In the genomic region with DNA sequence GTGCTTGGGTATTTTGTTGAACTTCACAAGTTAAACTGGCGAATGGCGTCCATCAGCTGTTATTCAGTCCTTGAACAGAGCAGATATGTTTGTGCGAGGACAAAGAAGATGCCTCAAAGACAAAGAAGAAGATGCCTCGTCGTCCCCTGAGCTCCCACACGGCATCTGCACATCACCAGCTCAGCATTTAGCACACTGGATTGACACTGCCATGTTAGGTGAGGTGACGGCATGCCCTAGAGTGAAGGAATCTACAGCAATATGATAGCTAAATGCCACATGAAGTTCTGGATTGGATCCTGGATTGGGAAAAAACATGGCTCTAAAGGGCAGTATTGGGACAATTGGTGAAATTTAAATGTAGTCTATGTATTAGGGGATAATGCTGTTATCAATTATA, we compare ENCODE assay signal across 1 cellular context.
TF ChIP-seq lines count a peak whose summit lies in the region.

No MANE protein-coding gene starts in this region.

TF ChIP-seq in IMR-90, 13 proteins besides CTCF, POLR2A, EP300 and RAD21 (continued from another document):
- TF ChIP-seq, protein P1, sequence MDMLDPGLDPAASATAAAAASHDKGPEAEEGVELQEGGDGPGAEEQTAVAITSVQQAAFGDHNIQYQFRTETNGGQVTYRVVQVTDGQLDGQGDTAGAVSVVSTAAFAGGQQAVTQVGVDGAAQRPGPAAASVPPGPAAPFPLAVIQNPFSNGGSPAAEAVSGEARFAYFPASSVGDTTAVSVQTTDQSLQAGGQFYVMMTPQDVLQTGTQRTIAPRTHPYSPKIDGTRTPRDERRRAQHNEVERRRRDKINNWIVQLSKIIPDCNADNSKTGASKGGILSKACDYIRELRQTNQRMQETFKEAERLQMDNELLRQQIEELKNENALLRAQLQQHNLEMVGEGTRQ (IDR thresholded peaks at IDR 0.05; ENCODE audit: low read depth, low read length): no peak
